In genomic region chr12:121775501-121775900, GRCh38 we compare ENCODE assay signal across 16 cellular contexts. TPM values are rescaled to one million over a fixed set of nuclear protein-coding genes. Genes with fewer than 3 reads are reported as not detected.
DNase-seq lines count a peak whose midpoint lies in the region; ATAC-seq, FAIRE-seq and TF ChIP-seq lines count a peak whose summit lies in the region.
"Had no signal": no experiment of that assay in that cellular context is flagged by ENCODE, and none has a peak within 500 bp of the region (broad histone marks: within the 10 kb centered on the region; RNA-seq: fewer than 3 reads in every experiment).

No MANE protein-coding gene starts in this region.

- no peaks in the 10 kb centered on the region for H3K9me3 Mint-ChIP-seq in stimulated activated naive B cell treated with anti-CD40 and anti-IgM and Interleukin-4, amounts not matched to agents 10 μg/mL and 1 μg/mL and 100 μg/mL, for 72 hours
- H3K9me3 Mint-ChIP-seq in glutamatergic neuron (ENCODE audit: unreplicated experiment), result peaks cover 10% of the 10 kb centered on the region
- H3K9me3 Mint-ChIP-seq: memory B cell; naive thymus-derived CD8-positive, alpha-beta T cell; T-helper 1 cell treated with Interleukin-12 subunit alpha and Interleukin-12 subunit beta and Interleukin-4 antibody, amounts not matched to agents 30 μg/mL and 1 μg/mL, for 36 hours; type B pancreatic cell had no signal

- BruUV-seq in PC-9 (replicated peaks; lab: Mats Ljungman, UMichigan), result no TSS peak

- H3K4me2 ChIP-seq in PC-9, result no peak overlapping the region

- H3K9ac ChIP-seq in kidney (ENCODE audit: low read length in 2 of 2), result peak overlapping the region in 1 of 2 donors; percentile 19

- H3K27ac ChIP-seq in PC-9 (peak overlapping the region; percentile 61), kidney (ENCODE audit: low read depth in 2 of 2, low read length in 2 of 2) (peak overlapping the region; percentile 63 to 78), adrenal gland (no peak overlapping the region)
- H3K27ac ChIP-seq: SJCRH30 had no signal

- peaks cover 4% of the 10 kb centered on the region for H3K79me2 ChIP-seq in PC-9 (ENCODE audit: low read depth)

- H2AFZ ChIP-seq in PC-9, result no peak overlapping the region

- ATAC-seq in stimulated activated naive B cell treated with anti-CD40 and anti-IgM and Interleukin-4, amounts not matched to agents 10 μg/mL and 1 μg/mL and 100 μg/mL, for 72 hours (replicated peaks), result no peak

- peaks cover 76% of the 10 kb centered on the region for H3F3A ChIP-seq in PC-9 (ENCODE audit: insufficient read depth, low read depth)

- POLR2A ChIA-PET in PC-9 (lab: Charles Lee; ENCODE audit: unreplicated experiment), result interaction anchor here (0.6 to 1.0 kb wide), 3 partner anchors 17 to 1513 kb away, joined by 4 to 37 read pairs (median 5); no protein-coding TSS in a partner anchor

- peaks cover 23 to 50% of the 10 kb centered on the region in 2 donors for H3K4me1 Mint-ChIP-seq in stimulated activated naive B cell treated with anti-CD40 and anti-IgM and Interleukin-4, amounts not matched to agents 10 μg/mL and 1 μg/mL and 100 μg/mL, for 72 hours
- peaks cover 14% of the 10 kb centered on the region for H3K4me1 Mint-ChIP-seq in glutamatergic neuron (ENCODE audit: low read depth, unreplicated experiment)

- H3K9me3 ChIP-seq in PC-9 (ENCODE audit: insufficient read depth, low read depth), result no peaks in the 10 kb centered on the region
- H3K9me3 ChIP-seq in kidney (ENCODE audit: control insufficient read depth in 1 of 2, low read length in 2 of 2), result no peaks in the 10 kb centered on the region
- H3K9me3 ChIP-seq in adrenal gland (replicated peaks in 1 of 3), result no peaks in the 10 kb centered on the region
- H3K9me3 ChIP-seq: MG63, SJCRH30, stomach had no signal

- H3K4me3 ChIP-seq in H7 (ENCODE audit: insufficient read depth, low read depth, low read length), result no peak overlapping the region
- no peak overlapping the region for H3K4me3 ChIP-seq in PC-9
- H3K4me3 ChIP-seq in kidney (ENCODE audit: low read length in 2 of 2), result no peak overlapping the region
- H3K4me3 ChIP-seq in adrenal gland, result no peak overlapping the region
- H3K4me3 ChIP-seq: MG63, SJCRH30, skin epidermis, stomach had no signal

- no peak for TF ChIP-seq CTCF in PC-9 (conservative IDR thresholded peaks at IDR 0.05)
- no peak for TF ChIP-seq CTCF in kidney (IDR thresholded peaks at IDR 0.05; ENCODE audit: borderline replicate concordance, extremely low read depth, insufficient read depth)
- no peak for TF ChIP-seq CTCF in adrenal gland (IDR thresholded peaks at IDR 0.05)
- TF ChIP-seq CTCF in glutamatergic neuron (IDR thresholded peaks at IDR 0.05; ENCODE audit: partially characterized antibody, unreplicated experiment), result no peak

- no peak overlapping the region for H3K4me3 Mint-ChIP-seq in stimulated activated naive B cell treated with anti-CD40 and anti-IgM and Interleukin-4, amounts not matched to agents 10 μg/mL and 1 μg/mL and 100 μg/mL, for 72 hours
- no peak overlapping the region for H3K4me3 Mint-ChIP-seq in glutamatergic neuron (ENCODE audit: unreplicated experiment)
- H3K4me3 Mint-ChIP-seq: memory B cell; T-helper 1 cell treated with Interleukin-12 subunit alpha and Interleukin-12 subunit beta and Interleukin-4 antibody, amounts not matched to agents 30 μg/mL and 1 μg/mL, for 36 hours; type B pancreatic cell had no signal

- peak overlapping the region; percentile 77 for H3K27ac Mint-ChIP-seq in stimulated activated naive B cell treated with anti-CD40 and anti-IgM and Interleukin-4, amounts not matched to agents 10 μg/mL and 1 μg/mL and 100 μg/mL, for 72 hours
- no peak overlapping the region for H3K27ac Mint-ChIP-seq in glutamatergic neuron (ENCODE audit: unreplicated experiment)
- H3K27ac Mint-ChIP-seq: type B pancreatic cell had no signal

- H3K36me3 ChIP-seq in H7 (replicated peaks; ENCODE audit: control insufficient read depth, insufficient read depth, low read length) (peaks cover 5% of the 10 kb centered on the region), PC-9 (ENCODE audit: low read depth) (no peaks in the 10 kb centered on the region), kidney (ENCODE audit: control insufficient read depth in 1 of 2, insufficient read depth in 2 of 2, low read length in 2 of 2) (no peaks in the 10 kb centered on the region), adrenal gland (replicated peaks in 1 of 2) (no peaks in the 10 kb centered on the region)
- H3K36me3 ChIP-seq: MG63 had no signal

- H3K4me1 ChIP-seq in PC-9 (replicated peaks; ENCODE audit: insufficient read depth), result peaks cover 20% of the 10 kb centered on the region
- peaks cover 12 to 18% of the 10 kb centered on the region in 2 donors for H3K4me1 ChIP-seq in kidney (ENCODE audit: control insufficient read depth in 1 of 2, insufficient read depth in 1 of 2, low read depth in 1 of 2, low read length in 2 of 2)
- H3K4me1 ChIP-seq in adrenal gland (replicated peaks in 1 of 2), result peaks cover 0 to 9% of the 10 kb centered on the region in 2 donors

- no peak for TF ChIP-seq POLR2A in adrenal gland (IDR thresholded peaks at IDR 0.05)

- intact Hi-C loops in PC-9 (cut with micrococcal nuclease; ENCODE audit: unreplicated experiment) (loop anchor here (1.0 to 5.0 kb wide), 3 partner anchors 11 to 148 kb away; partner anchors contain the start of gene ORAI1), kidney (cut with DNase I) (loop anchor here (5.0 kb wide), 1 partner anchor 68 kb away; no protein-coding TSS in a partner anchor), adrenal gland (cut with DNase I) (loop anchor here in 1 of 2 donors (2.0 kb wide), 1 partner anchor 81 kb away; no protein-coding TSS in a partner anchor)

- 80 to 85% (median 80%) methylated on average over 6 to 16 of the region's 16 CpGs for WGBS in adrenal gland, 4 donors

- DNase-seq in H7 (peak; percentile 80), PC-9 (no peak), kidney (peak; percentile 68), adrenal gland (no peak), cerebellar nuclear complex (lab: John Stamatoyannopoulos, UW) (no peak), glutamatergic neuron (no peak)
- no peak for DNase-seq in stimulated activated naive B cell treated with anti-CD40 and anti-IgM and Interleukin-4, amounts not matched to agents 10 μg/mL and 1 μg/mL and 100 μg/mL, for 72 hours

- no peaks in the 10 kb centered on the region for H3K9me2 ChIP-seq in PC-9 (ENCODE audit: insufficient read depth)

- H3K36me3 Mint-ChIP-seq in stimulated activated naive B cell treated with anti-CD40 and anti-IgM and Interleukin-4, amounts not matched to agents 10 μg/mL and 1 μg/mL and 100 μg/mL, for 72 hours, result peaks cover 25 to 34% of the 10 kb centered on the region in 2 donors
- H3K36me3 Mint-ChIP-seq in glutamatergic neuron (ENCODE audit: unreplicated experiment), result no peaks in the 10 kb centered on the region
- H3K36me3 Mint-ChIP-seq: type B pancreatic cell had no signal

- CTCF ChIA-PET in PC-9 (lab: Charles Lee), result interaction anchor here (0.6 to 2.4 kb wide), 2 partner anchors 16 to 18 kb away, joined by 4 to 9 read pairs; partner anchors contain the start of gene RHOF

- H3K27me3 ChIP-seq in H7 (ENCODE audit: control insufficient read depth, insufficient read depth, low read length), result no peaks in the 10 kb centered on the region
- no peaks in the 10 kb centered on the region for H3K27me3 ChIP-seq in PC-9 (ENCODE audit: insufficient read depth, low read depth)
- no peaks in the 10 kb centered on the region for H3K27me3 ChIP-seq in adrenal gland
- H3K27me3 ChIP-seq: MG63, SJCRH30, stomach had no signal

- H4K20me1 ChIP-seq in PC-9 (ENCODE audit: insufficient read depth), result peaks cover 4% of the 10 kb centered on the region; the same call in 1 of the 2 replicates

- H3K27me3 Mint-ChIP-seq in stimulated activated naive B cell treated with anti-CD40 and anti-IgM and Interleukin-4, amounts not matched to agents 10 μg/mL and 1 μg/mL and 100 μg/mL, for 72 hours, result no peaks in the 10 kb centered on the region
- H3K27me3 Mint-ChIP-seq in glutamatergic neuron (ENCODE audit: unreplicated experiment), result peaks cover 3% of the 10 kb centered on the region
- H3K27me3 Mint-ChIP-seq: memory B cell; naive thymus-derived CD8-positive, alpha-beta T cell; type B pancreatic cell had no signal

- FAIRE-seq in kidney (lab: Jason Lieb, UNC), result no peak
- FAIRE-seq: bronchial epithelial cell had no signal

RNA-seq across cellular contexts. Expression of gene RHOF, which starts 18.0 kb away (rescaled TPM):
- total RNA-seq in H7 (2014; rRNA removed; shearing (Covaris generic)), result 23.8 and 25.5 TPM in 2 replicates
- 132 and 179 TPM in 2 replicates for total RNA-seq in PC-9 (2021)
- total RNA-seq in kidney, result 42.6 TPM
- 23.9 TPM for polyA plus RNA-seq in kidney (ENCODE audit: insufficient read depth, low read depth, low replicate concordance)
- 10 to 100 TPM in 7 of 8 donors, 1 to 10 TPM in 1; 7.7 to 49.5 (median 24.9) TPM for total RNA-seq in adrenal gland
- 10 to 100 TPM in 1 of 3 donors, 1 to 10 TPM in 2; 4.1 to 14.5 (median 9.3) TPM for polyA plus RNA-seq in adrenal gland
- total RNA-seq in glutamatergic neuron (ENCODE audit: unreplicated experiment), result 31.1 TPM

RNA-seq across cellular contexts. Expression of gene SETD1B, which starts 28.3 kb away (rescaled TPM):
- total RNA-seq in H7 (2014; rRNA removed; shearing (Covaris generic)), result 3.5 and 4.6 TPM in 2 replicates
- total RNA-seq in PC-9 (2021), result 16.4 and 22.6 TPM in 2 replicates
- total RNA-seq in kidney, result 34.5 TPM
- polyA plus RNA-seq in kidney (ENCODE audit: insufficient read depth, low read depth, low replicate concordance), result 3.5 TPM
- 10 to 100 TPM in 7 of 8 donors, 1 to 10 TPM in 1; 5.3 to 25.9 (median 13.6) TPM for total RNA-seq in adrenal gland
- polyA plus RNA-seq in adrenal gland, result 10 to 100 TPM in 1 of 3 donors, 1 to 10 TPM in 2; 5.0 to 27.3 (median 9.0) TPM
- 35.0 TPM for total RNA-seq in glutamatergic neuron (ENCODE audit: unreplicated experiment)

Comparison
In these comparisons a context has a peak if more than half of its experiments do, and no peak if none do; other contexts are left out.
1. DNase-seq: peak in H7 (single experiment) and kidney (single experiment); none in PC-9 (0 of 2), stimulated activated naive B cell treated with anti-CD40 and anti-IgM and Interleukin-4, amounts not matched to agents 10 μg/mL and 1 μg/mL and 100 μg/mL, for 72 hours (single experiment), adrenal gland (0 of 7), cerebellar nuclear complex (0 of 2) and glutamatergic neuron (single experiment).
2. H3K27ac ChIP-seq: peak in PC-9 (single experiment) and kidney (2 of 2); none in adrenal gland (0 of 5).